Comparison of ENCODE assay signal across 16 cellular contexts in the genomic region with DNA sequence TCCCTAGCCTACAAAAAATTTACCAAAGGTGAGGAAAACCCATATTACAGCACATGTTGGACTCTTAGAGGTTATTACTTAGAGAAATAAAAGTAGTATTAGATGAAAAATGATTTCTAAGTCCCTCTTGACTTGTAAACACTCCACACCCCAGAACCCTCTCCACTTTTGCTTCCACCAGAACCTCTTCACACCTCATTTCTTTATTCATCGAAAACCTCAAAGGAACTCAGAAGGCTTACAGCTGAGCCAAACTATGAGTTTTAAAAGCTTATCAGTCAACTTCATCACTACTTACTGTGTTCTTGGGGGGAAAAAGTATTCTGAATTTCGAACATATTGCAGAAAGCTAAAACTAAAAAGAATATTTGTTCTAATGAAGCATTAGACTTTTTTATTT.
"Had no signal": no experiment of that assay in that cellular context is flagged by ENCODE, and none has a peak within 500 bp of the region (broad histone marks: within the 10 kb centered on the region; RNA-seq: fewer than 3 reads in every experiment).

No MANE protein-coding gene starts in this region.

- H3K4me1 Mint-ChIP-seq: nephron had no signal

- DNase-seq: activated CD4-positive, CD25-positive, alpha-beta regulatory T cell; activated gamma-delta T cell treated with Interleukin-2 at 50 U/mL for 16 hours; brain microvascular endothelial cell; cortex of kidney; effector CD4-positive, alpha-beta T cell; kidney; left lung; mammary epithelial cell; mucosa of descending colon; nucleus accumbens; posterior cingulate gyrus; retina; stimulated activated CD4-positive, alpha-beta T cell treated with anti-CD3 and anti-CD28 coated beads, Interleukin-12 subunit alpha, Interleukin-12 subunit beta, amount 100 ng/mL, for 4 hours; stimulated activated CD4-positive, alpha-beta T cell treated with anti-CD3 and anti-CD28 coated beads, Interleukin-2, amount 100 ng/mL, for 24 hours; thyroid gland had no signal

- ATAC-seq: left lung, mucosa of descending colon had no signal

- H3K27ac Mint-ChIP-seq: nephron had no signal

- H3K4me3 Mint-ChIP-seq: nephron had no signal
